In the genomic region with DNA sequence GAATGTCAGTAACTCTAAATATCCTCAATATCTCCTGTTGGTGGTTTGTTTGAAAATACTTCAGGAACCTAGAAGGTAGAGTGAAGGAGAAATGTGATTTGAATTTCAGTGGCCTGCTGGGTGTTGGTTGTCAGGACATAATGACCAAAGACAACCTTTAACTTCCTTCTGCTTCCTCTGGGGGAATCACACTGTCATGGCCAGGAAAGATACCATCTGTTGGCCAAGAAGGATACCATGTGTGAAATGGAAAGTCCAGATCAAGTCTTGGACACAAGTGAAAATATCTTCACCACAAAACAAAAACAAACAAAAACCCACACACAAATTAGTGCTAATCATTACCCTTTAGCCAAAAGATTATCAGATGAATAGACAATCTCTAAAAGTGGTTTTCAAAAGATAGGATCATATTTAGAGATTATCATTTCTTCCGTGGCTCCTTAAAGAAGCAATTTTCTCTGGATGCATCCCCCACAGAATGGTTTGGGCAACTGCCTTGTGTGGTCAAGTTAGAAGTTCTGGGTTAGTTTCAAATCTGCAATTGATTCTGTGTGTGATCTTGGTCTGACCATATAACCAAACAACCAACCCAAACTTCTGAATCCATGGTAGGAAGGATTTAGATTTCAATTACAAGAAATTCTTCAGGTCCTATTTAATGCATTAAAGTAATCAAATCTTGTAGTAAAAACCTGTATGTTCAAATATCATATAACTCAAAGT, we compare ENCODE assay signal across 1 cellular context.
TF ChIP-seq lines count a peak whose summit lies in the region.

No MANE protein-coding gene starts in this region.

TF ChIP-seq in GM12878, 131 proteins besides CTCF, POLR2A, EP300 and RAD21:
- peak; percentile 21; the same call in 1 of the 2 replicates for TF ChIP-seq MTA2 (IDR thresholded peaks at IDR 0.05; ENCODE audit: low read depth)
- TF ChIP-seq, protein P1, sequence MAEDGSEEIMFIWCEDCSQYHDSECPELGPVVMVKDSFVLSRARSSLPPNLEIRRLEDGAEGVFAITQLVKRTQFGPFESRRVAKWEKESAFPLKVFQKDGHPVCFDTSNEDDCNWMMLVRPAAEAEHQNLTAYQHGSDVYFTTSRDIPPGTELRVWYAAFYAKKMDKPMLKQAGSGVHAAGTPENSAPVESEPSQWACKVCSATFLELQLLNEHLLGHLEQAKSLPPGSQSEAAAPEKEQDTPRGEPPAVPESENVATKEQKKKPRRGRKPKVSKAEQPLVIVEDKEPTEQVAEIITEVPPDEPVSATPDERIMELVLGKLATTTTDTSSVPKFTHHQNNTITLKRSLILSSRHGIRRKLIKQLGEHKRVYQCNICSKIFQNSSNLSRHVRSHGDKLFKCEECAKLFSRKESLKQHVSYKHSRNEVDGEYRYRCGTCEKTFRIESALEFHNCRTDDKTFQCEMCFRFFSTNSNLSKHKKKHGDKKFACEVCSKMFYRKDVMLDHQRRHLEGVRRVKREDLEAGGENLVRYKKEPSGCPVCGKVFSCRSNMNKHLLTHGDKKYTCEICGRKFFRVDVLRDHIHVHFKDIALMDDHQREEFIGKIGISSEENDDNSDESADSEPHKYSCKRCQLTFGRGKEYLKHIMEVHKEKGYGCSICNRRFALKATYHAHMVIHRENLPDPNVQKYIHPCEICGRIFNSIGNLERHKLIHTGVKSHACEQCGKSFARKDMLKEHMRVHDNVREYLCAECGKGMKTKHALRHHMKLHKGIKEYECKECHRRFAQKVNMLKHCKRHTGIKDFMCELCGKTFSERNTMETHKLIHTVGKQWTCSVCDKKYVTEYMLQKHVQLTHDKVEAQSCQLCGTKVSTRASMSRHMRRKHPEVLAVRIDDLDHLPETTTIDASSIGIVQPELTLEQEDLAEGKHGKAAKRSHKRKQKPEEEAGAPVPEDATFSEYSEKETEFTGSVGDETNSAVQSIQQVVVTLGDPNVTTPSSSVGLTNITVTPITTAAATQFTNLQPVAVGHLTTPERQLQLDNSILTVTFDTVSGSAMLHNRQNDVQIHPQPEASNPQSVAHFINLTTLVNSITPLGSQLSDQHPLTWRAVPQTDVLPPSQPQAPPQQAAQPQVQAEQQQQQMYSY (CRISPR knock-in tag; IDR thresholded peaks at IDR 0.05): no peak
- TF ChIP-seq SREBF2 (IDR thresholded peaks at IDR 0.05; ENCODE audit: low read length): no peak
- TF ChIP-seq TCF12 (IDR thresholded peaks at IDR 0.05; ENCODE audit: low read depth, low read length): peak; percentile 42; the same call in 1 of the 2 replicates
- no peak for TF ChIP-seq POLR2AphosphoS2 (IDR thresholded peaks at IDR 0.05; ENCODE audit: low read depth, low read length)
- peak in 1 of 2 experiments; percentile 18; a peak in 2 of 4 replicates for TF ChIP-seq IKZF2 (IDR thresholded peaks at IDR 0.05)
